In the genomic region with DNA sequence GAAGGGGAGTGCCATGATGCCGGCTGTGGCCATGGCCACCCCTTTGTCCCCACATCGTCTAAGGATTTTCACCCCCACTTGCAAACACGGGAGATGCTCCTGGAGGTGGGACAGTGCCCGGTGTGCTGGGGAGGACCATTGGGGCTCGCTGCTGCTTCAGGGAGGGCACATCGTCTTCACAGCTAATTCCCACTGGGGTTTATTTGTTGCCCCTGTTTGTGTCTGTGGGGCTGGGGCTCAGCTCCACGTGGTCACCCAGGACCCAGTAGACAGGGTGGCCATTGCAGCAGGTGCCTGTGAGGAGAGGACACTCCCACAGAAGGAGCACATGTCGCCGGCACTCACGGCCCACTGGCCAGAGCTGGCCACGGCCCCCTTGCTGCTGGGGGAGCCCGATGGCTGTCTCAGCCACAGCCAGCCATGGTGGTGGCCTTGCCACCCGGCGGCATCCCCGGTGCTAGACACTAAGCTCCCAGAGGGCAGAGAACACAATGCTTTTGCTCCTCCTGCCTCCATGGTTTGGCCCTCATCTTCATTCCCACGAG, we compare ENCODE assay signal across 31 cellular contexts.
"Had no signal": no experiment of that assay in that cellular context is flagged by ENCODE, and none has a peak within 500 bp of the region (broad histone marks: within the 10 kb centered on the region; RNA-seq: fewer than 3 reads in every experiment).

No MANE protein-coding gene starts in this region.

- DNase-seq: activated B cell treated with CpG ODN at 0.5 μM for 24 hours; activated CD4-positive, alpha-beta T cell treated with anti-CD3 and anti-CD28 coated beads for 48 hours; activated CD4-positive, alpha-beta T cell treated with anti-CD3 and anti-CD28 coated beads, Interleukin-2, amount 50 U/mL, for 1 hour; activated CD4-positive, alpha-beta T cell treated with anti-CD3 and anti-CD28 coated beads, Interleukin-2, amount 50 U/mL, for 48 hours; activated CD8-positive, alpha-beta memory T cell treated with anti-CD3 and anti-CD28 coated beads for 24 hours; activated CD8-positive, alpha-beta T cell treated with anti-CD3 and anti-CD28 coated beads for 36 hours; activated gamma-delta T cell; activated naive CD4-positive, alpha-beta T cell; activated naive CD4-positive, alpha-beta T cell treated with anti-CD3 and anti-CD28 coated beads, Interleukin-2, amount 10 ng/mL, durations not matched to agents 7 days and 5 days; activated naive CD8-positive, alpha-beta T cell treated with anti-CD3 and anti-CD28 coated beads, Interleukin-2, amount 10 ng/mL, durations not matched to agents 7 days and 5 days; activated T-cell treated with anti-CD3 and anti-CD28 coated beads, Interleukin-2, amount 50 U/mL, for 4 hours; brain microvascular endothelial cell; effector memory CD4-positive, alpha-beta T cell; erythroblast; foreskin keratinocyte; gastrocnemius medialis; glutamatergic neuron; T-helper 1 cell; T-helper 17 cell; T1000; WERI-Rb-1 had no signal

- H3K27ac ChIP-seq: ascending aorta, brain microvascular endothelial cell, coronary artery, esophagus muscularis mucosa, foreskin keratinocyte, gastrocnemius medialis, WERI-Rb-1 had no signal

- H3K4me3 Mint-ChIP-seq: activated B cell treated with CpG ODN at 0.5 μM for 24 hours; activated CD8-positive, alpha-beta T cell treated with anti-CD3 and anti-CD28 coated beads for 36 hours; activated naive CD4-positive, alpha-beta T cell treated with anti-CD3 and anti-CD28 coated beads, Interleukin-2, amount 10 ng/mL, durations not matched to agents 7 days and 5 days; activated naive CD8-positive, alpha-beta T cell treated with anti-CD3 and anti-CD28 coated beads, Interleukin-2, amount 10 ng/mL, durations not matched to agents 7 days and 5 days; activated T-cell treated with anti-CD3 and anti-CD28 coated beads, Interleukin-2, amount 50 U/mL, for 4 hours; activated T-helper 1 cell treated with anti-CD3 and anti-CD28 coated beads, Interleukin-12 subunit alpha, Interleukin-12 subunit beta, Interleukin-2, Interleukin-4 antibody, amounts not matched to agents 30 ng/mL and 10 ng/mL and 1 ng/mL, durations not matched to agents 14 hours and 24 hours and 36 hours; central memory CD8-positive, alpha-beta T cell; dendritic cell treated with granulocyte-macrophage colony-stimulating factor and Interleukin-4, amounts not matched to agents 40 ng/mL and 50 ng/mL, for 4 days; T-helper 17 cell; T-helper 2 cell treated with Interferon-gamma antibody and Interleukin-4, amounts not matched to agents 5 μg/mL and 100 μg/mL, for 36 hours had no signal

- H3K4me1 Mint-ChIP-seq: activated B cell treated with CpG ODN at 0.5 μM for 24 hours; activated naive CD4-positive, alpha-beta T cell treated with anti-CD3 and anti-CD28 coated beads, Interleukin-2, amount 10 ng/mL, durations not matched to agents 7 days and 5 days; activated naive CD8-positive, alpha-beta T cell treated with anti-CD3 and anti-CD28 coated beads, Interleukin-2, amount 10 ng/mL, durations not matched to agents 7 days and 5 days; central memory CD8-positive, alpha-beta T cell; T-helper 17 cell had no signal

- H3K9me3 Mint-ChIP-seq: activated B cell treated with CpG ODN at 0.5 μM for 24 hours; activated CD8-positive, alpha-beta T cell treated with anti-CD3 and anti-CD28 coated beads for 36 hours; activated naive CD4-positive, alpha-beta T cell treated with anti-CD3 and anti-CD28 coated beads, Interleukin-2, amount 10 ng/mL, durations not matched to agents 7 days and 5 days; activated naive CD4-positive, alpha-beta T cell treated with anti-CD3 and anti-CD28 coated beads, Interleukin-2, amount 50 U/mL, for 72 hours; activated naive CD8-positive, alpha-beta T cell treated with anti-CD3 and anti-CD28 coated beads, Interleukin-2, amount 10 ng/mL, durations not matched to agents 7 days and 5 days; activated T-cell treated with anti-CD3 and anti-CD28 coated beads, Interleukin-2, amount 50 U/mL, for 4 hours; activated T-helper 1 cell treated with anti-CD3 and anti-CD28 coated beads, Interleukin-12 subunit alpha, Interleukin-12 subunit beta, Interleukin-2, Interleukin-4 antibody, amounts not matched to agents 30 ng/mL and 10 ng/mL and 1 ng/mL, durations not matched to agents 14 hours and 24 hours and 36 hours; activated T-helper 2 cell treated with anti-CD3 and anti-CD28 coated beads, Interferon-gamma antibody, Interleukin-2, Interleukin-4, amounts not matched to agents 10 μg/mL and 5 μg/mL and 100 μg/mL, durations not matched to agents 14 hours and 24 hours and 36 hours; central memory CD8-positive, alpha-beta T cell; dendritic cell treated with granulocyte-macrophage colony-stimulating factor and Interleukin-4, amounts not matched to agents 40 ng/mL and 50 ng/mL, for 4 days; T-helper 2 cell treated with Interferon-gamma antibody and Interleukin-4, amounts not matched to agents 5 μg/mL and 100 μg/mL, for 36 hours had no signal

- H3K27me3 ChIP-seq: ascending aorta, brain microvascular endothelial cell, dorsolateral prefrontal cortex, esophagus muscularis mucosa, gastrocnemius medialis had no signal

- H3K9me3 ChIP-seq: ascending aorta, esophagus muscularis mucosa, gastrocnemius medialis had no signal

- H3K4me3 ChIP-seq: ascending aorta, coronary artery, dorsolateral prefrontal cortex, esophagus muscularis mucosa, gastrocnemius medialis had no signal

- H3K36me3 ChIP-seq: ascending aorta, brain microvascular endothelial cell, esophagus muscularis mucosa, gastrocnemius medialis, WERI-Rb-1 had no signal

- H3K36me3 Mint-ChIP-seq: activated naive CD4-positive, alpha-beta T cell treated with anti-CD3 and anti-CD28 coated beads, Interleukin-2, amount 10 ng/mL, durations not matched to agents 7 days and 5 days; activated naive CD4-positive, alpha-beta T cell treated with anti-CD3 and anti-CD28 coated beads, Interleukin-2, amount 50 U/mL, for 72 hours; activated naive CD8-positive, alpha-beta T cell treated with anti-CD3 and anti-CD28 coated beads, Interleukin-2, amount 10 ng/mL, durations not matched to agents 7 days and 5 days had no signal

- H3K4me1 ChIP-seq: ascending aorta, esophagus muscularis mucosa, foreskin keratinocyte, gastrocnemius medialis had no signal

- H3K27ac Mint-ChIP-seq: activated B cell treated with CpG ODN at 0.5 μM for 24 hours; activated CD8-positive, alpha-beta T cell treated with anti-CD3 and anti-CD28 coated beads for 36 hours; activated naive CD4-positive, alpha-beta T cell treated with anti-CD3 and anti-CD28 coated beads, Interleukin-2, amount 10 ng/mL, durations not matched to agents 7 days and 5 days; activated naive CD4-positive, alpha-beta T cell treated with anti-CD3 and anti-CD28 coated beads, Interleukin-2, amount 50 U/mL, for 72 hours; activated naive CD8-positive, alpha-beta T cell treated with anti-CD3 and anti-CD28 coated beads, Interleukin-2, amount 10 ng/mL, durations not matched to agents 7 days and 5 days; activated T-helper 1 cell treated with anti-CD3 and anti-CD28 coated beads, Interleukin-12 subunit alpha, Interleukin-12 subunit beta, Interleukin-2, Interleukin-4 antibody, amounts not matched to agents 30 ng/mL and 10 ng/mL and 1 ng/mL, durations not matched to agents 14 hours and 24 hours and 36 hours; activated T-helper 2 cell treated with anti-CD3 and anti-CD28 coated beads, Interferon-gamma antibody, Interleukin-2, Interleukin-4, amounts not matched to agents 10 μg/mL and 5 μg/mL and 100 μg/mL, durations not matched to agents 14 hours and 24 hours and 36 hours; dendritic cell treated with granulocyte-macrophage colony-stimulating factor and Interleukin-4, amounts not matched to agents 40 ng/mL and 50 ng/mL, for 4 days; T-helper 17 cell; T-helper 2 cell treated with Interferon-gamma antibody and Interleukin-4, amounts not matched to agents 5 μg/mL and 100 μg/mL, for 36 hours had no signal
